ENCODE assay signal across 8 cellular contexts in genomic region chr11:48001438-48002021, GRCh38. TPM values are rescaled to one million over a fixed set of nuclear protein-coding genes. Genes with fewer than 3 reads are reported as not detected.
DNase-seq lines count a peak whose midpoint lies in the region; ATAC-seq and TF ChIP-seq lines count a peak whose summit lies in the region.

No MANE protein-coding gene starts in this region.

- no peak for TF ChIP-seq EP300 in suprapubic skin (IDR thresholded peaks at IDR 0.05)

- CTCF ChIA-PET in AG04449 (lab: Yijun Ruan, JAX), result interaction anchor here (0.7 to 1.5 kb wide), 5 partner anchors 55 to 110 kb away, joined by 3 to 4 read pairs (median 3); no protein-coding TSS in a partner anchor
- CTCF ChIA-PET in activated CD8-positive, alpha-beta T cell treated with anti-CD3 and anti-CD28 coated beads, Interleukin-2, amount 10 ng/mL, durations not matched to agents 7 days and 5 days (lab: Charles Lee), result interaction anchor here (0.6 to 5.3 kb wide), 15 partner anchors 9 to 107 kb away, joined by 3 to 34 read pairs (median 5); no protein-coding TSS in a partner anchor

- H3K36me3 ChIP-seq in suprapubic skin, result no peaks in the 10 kb centered on the region

- TF ChIP-seq POLR2A in suprapubic skin (IDR thresholded peaks at IDR 0.05), result no peak

- peak overlapping the region; percentile 52 for H3K4me3 Mint-ChIP-seq in activated CD8-positive, alpha-beta T cell treated with anti-CD3 and anti-CD28 coated beads, Interleukin-2, amount 10 ng/mL, durations not matched to agents 7 days and 5 days

- no peaks in the 10 kb centered on the region for H3K9me3 Mint-ChIP-seq in activated CD8-positive, alpha-beta T cell treated with anti-CD3 and anti-CD28 coated beads, Interleukin-2, amount 10 ng/mL, durations not matched to agents 7 days and 5 days (ENCODE audit: insufficient read depth)

- peaks cover 91% of the 10 kb centered on the region for H3K4me1 Mint-ChIP-seq in activated CD8-positive, alpha-beta T cell treated with anti-CD3 and anti-CD28 coated beads, Interleukin-2, amount 10 ng/mL, durations not matched to agents 7 days and 5 days (ENCODE audit: low read depth)

- POLR2A ChIA-PET in AG04449 (lab: Yijun Ruan, JAX), result interaction anchor here (0.6 kb wide), 1 partner anchor 234 kb away, joined by 6 read pairs; the partner anchor contains the start of gene FNBP4
- POLR2A ChIA-PET in activated CD8-positive, alpha-beta T cell treated with anti-CD3 and anti-CD28 coated beads, Interleukin-2, amount 10 ng/mL, durations not matched to agents 7 days and 5 days (lab: Charles Lee), result interaction anchor here (0.6 to 4.5 kb wide), 18 partner anchors 8 to 233 kb away, joined by 3 to 35 read pairs (median 4); no protein-coding TSS in a partner anchor

- DNase-seq in AG04449 (ENCODE audit: low read depth, low spot score), result peak; percentile 64
- DNase-seq in activated CD8-positive, alpha-beta T cell treated with anti-CD3 and anti-CD28 coated beads, Interleukin-2, amount 10 ng/mL, durations not matched to agents 7 days and 5 days, result peak; percentile 95
- DNase-seq in fibroblast of peridontal ligament (ENCODE audit: extremely low read depth), result peak; percentile 76
- peak; percentile 82 for DNase-seq in stimulated activated CD4-positive, alpha-beta T cell treated with anti-CD3 and anti-CD28 coated beads, Interleukin-4, amount 100 ng/mL, for 24 hours
- DNase-seq in suprapubic skin (ENCODE audit: low spot score in 2 of 2), result no peak
- DNase-seq in NCI-H1436 (lab: John Stamatoyannopoulos, UW), result no peak

- no peak overlapping the region for H3K27ac ChIP-seq in suprapubic skin

- 77% methylated on average over 2 of the region's 2 CpGs for WGBS in suprapubic skin

- H3K27me3 ChIP-seq in suprapubic skin, result no peaks in the 10 kb centered on the region

- ATAC-seq in GM19438 (IDR thresholded peaks at IDR 0.05; ENCODE audit: low read depth, unreplicated experiment) (peak; percentile 71), HG03565 (IDR thresholded peaks at IDR 0.05; ENCODE audit: unreplicated experiment) (peak; percentile 57)
- peak; percentile 95 for ATAC-seq in activated CD8-positive, alpha-beta T cell treated with anti-CD3 and anti-CD28 coated beads, Interleukin-2, amount 10 ng/mL, durations not matched to agents 7 days and 5 days

- no peaks in the 10 kb centered on the region for H3K9me3 ChIP-seq in suprapubic skin

- H3K36me3 Mint-ChIP-seq in activated CD8-positive, alpha-beta T cell treated with anti-CD3 and anti-CD28 coated beads, Interleukin-2, amount 10 ng/mL, durations not matched to agents 7 days and 5 days (ENCODE audit: low read depth), result peaks cover 35% of the 10 kb centered on the region

- H3K4me3 ChIP-seq in AG04449 (ENCODE audit: low read depth, low read length), result no peak overlapping the region
- no peak overlapping the region for H3K4me3 ChIP-seq in suprapubic skin

- H3K27ac Mint-ChIP-seq in activated CD8-positive, alpha-beta T cell treated with anti-CD3 and anti-CD28 coated beads, Interleukin-2, amount 10 ng/mL, durations not matched to agents 7 days and 5 days, result peak overlapping the region; percentile 97

- TF ChIP-seq CTCF in AG04449 (IDR thresholded peaks at IDR 0.05; ENCODE audit: insufficient read depth, low read length, missing control alignments) (no peak), suprapubic skin (IDR thresholded peaks at IDR 0.05) (no peak)

- H3K27me3 Mint-ChIP-seq in activated CD8-positive, alpha-beta T cell treated with anti-CD3 and anti-CD28 coated beads, Interleukin-2, amount 10 ng/mL, durations not matched to agents 7 days and 5 days (ENCODE audit: low read depth), result no peaks in the 10 kb centered on the region

- H3K4me1 ChIP-seq in suprapubic skin, result peaks cover 50% of the 10 kb centered on the region

RNA-seq across cellular contexts. Expression of gene PTPRJ, which starts 21.2 kb away (rescaled TPM):
- total RNA-seq in activated CD8-positive, alpha-beta T cell treated with anti-CD3 and anti-CD28 coated beads, Interleukin-2, amount 10 ng/mL, durations not matched to agents 7 days and 5 days, result 10 to 100 TPM; 56.5 to 62.9 TPM
- 10 to 100 TPM in 3 of 4 donors, 1 to 10 TPM in 1; 4.0 to 15.5 (median 13.1) TPM for total RNA-seq in suprapubic skin

Comparison
In these comparisons a context has a peak if more than half of its experiments do, and no peak if none do; other contexts are left out.
1. DNase-seq: peak in AG04449 (single experiment), activated CD8-positive, alpha-beta T cell treated with anti-CD3 and anti-CD28 coated beads, Interleukin-2, amount 10 ng/mL, durations not matched to agents 7 days and 5 days (single experiment), fibroblast of peridontal ligament (single experiment) and stimulated activated CD4-positive, alpha-beta T cell treated with anti-CD3 and anti-CD28 coated beads, Interleukin-4, amount 100 ng/mL, for 24 hours (single experiment); none in suprapubic skin (0 of 2) and NCI-H1436 (single experiment).
2. Peak in every context shown above with its lines, with median percentiles within 50 percentile points of each other: ATAC-seq.